Comparison of ENCODE assay signal across 31 cellular contexts in the genomic region with DNA sequence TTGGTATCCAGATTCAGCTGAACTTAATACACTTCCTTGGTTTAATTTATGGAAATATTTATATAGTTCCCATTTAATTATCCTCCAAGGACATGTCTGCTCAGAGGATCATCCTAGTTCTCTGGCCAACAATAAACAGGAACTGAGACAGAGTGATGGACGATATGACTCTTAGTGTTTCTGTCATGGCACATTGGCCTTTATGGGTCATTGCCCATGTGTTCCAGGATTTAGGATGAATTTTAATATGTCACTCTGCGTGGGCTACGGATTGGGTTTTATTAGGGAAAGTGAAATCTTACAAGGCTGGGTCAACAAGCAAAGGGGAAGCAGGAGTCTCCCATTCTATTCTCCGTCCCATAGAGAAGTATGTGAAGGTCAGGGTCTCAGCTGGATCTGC.
"Had no signal": no experiment of that assay in that cellular context is flagged by ENCODE, and none has a peak within 500 bp of the region (broad histone marks: within the 10 kb centered on the region; RNA-seq: fewer than 3 reads in every experiment).

No MANE protein-coding gene starts in this region.

- H3K4me1 Mint-ChIP-seq: activated naive CD4-positive, alpha-beta T cell treated with anti-CD3 and anti-CD28 coated beads, Interleukin-2, amount 50 U/mL, for 24 hours; central memory CD8-positive, alpha-beta T cell had no signal

- FAIRE-seq: bronchial epithelial cell, colon, endometrium, frontal cortex had no signal

- H3K4me3 Mint-ChIP-seq: activated CD8-positive, alpha-beta memory T cell treated with anti-CD3 and anti-CD28 coated beads, Interleukin-2, amount 10 ng/mL, durations not matched to agents 7 days and 5 days; activated CD8-positive, alpha-beta T cell treated with anti-CD3 and anti-CD28 coated beads, Interleukin-2, amount 10 ng/mL, durations not matched to agents 7 days and 5 days; activated naive CD4-positive, alpha-beta T cell treated with anti-CD3 and anti-CD28 coated beads, Interleukin-2, amount 50 U/mL, for 24 hours; activated naive CD8-positive, alpha-beta T cell treated with anti-CD3 and anti-CD28 coated beads, Interleukin-2, amount 50 U/mL, for 24 hours; central memory CD8-positive, alpha-beta T cell; natural killer cell treated with Interleukin-12 subunit alpha and Interleukin-12 subunit beta and Interleukin-15 and Interleukin-18, amount 100 ng/mL, for 72 hours; WTC11 had no signal

- DNase-seq: activated CD4-positive, alpha-beta T cell treated with anti-CD3 and anti-CD28 coated beads for 1 hour; activated CD4-positive, alpha-beta T cell treated with anti-CD3 and anti-CD28 coated beads, Interleukin-2, amount 50 U/mL, for 1 hour; activated CD8-positive, alpha-beta memory T cell treated with anti-CD3 and anti-CD28 coated beads, Interleukin-2, amount 10 ng/mL, durations not matched to agents 7 days and 5 days; activated CD8-positive, alpha-beta T cell treated with anti-CD3 and anti-CD28 coated beads, Interleukin-2, amount 10 ng/mL, durations not matched to agents 7 days and 5 days; activated naive CD8-positive, alpha-beta T cell treated with anti-CD3 and anti-CD28 coated beads, Interleukin-2, amount 50 U/mL, for 24 hours; activated T-cell treated with anti-CD3 and anti-CD28 coated beads, Interleukin-2, amount 50 U/mL, for 48 hours; amygdala; effector CD8-positive, alpha-beta T cell; esophagus squamous epithelium; islet precursor cell; left ventricle myocardium inferior; mucosa of descending colon; posterior cingulate gyrus; right cardiac atrium; stimulated activated naive CD8-positive, alpha-beta T cell treated with anti-CD3 and anti-CD28 coated beads, Interleukin-15, Interleukin-2, amounts not matched to agents 100 U/mL and 50 U/mL, for 24 hours; T1000; trophoblast cell; uterus had no signal

- H3K36me3 Mint-ChIP-seq: activated CD8-positive, alpha-beta memory T cell treated with anti-CD3 and anti-CD28 coated beads, Interleukin-2, amount 10 ng/mL, durations not matched to agents 7 days and 5 days; natural killer cell treated with Interleukin-12 subunit alpha and Interleukin-12 subunit beta and Interleukin-15 and Interleukin-18, amount 100 ng/mL, for 72 hours; WTC11 had no signal

- H3K4me1 ChIP-seq: esophagus squamous epithelium, left ventricle myocardium inferior, uterus had no signal

- H3K9me3 Mint-ChIP-seq: activated naive CD4-positive, alpha-beta T cell treated with anti-CD3 and anti-CD28 coated beads, Interleukin-2, amount 50 U/mL, for 24 hours; activated naive CD8-positive, alpha-beta T cell treated with anti-CD3 and anti-CD28 coated beads, Interleukin-2, amount 50 U/mL, for 24 hours; activated T-helper 2 cell treated with anti-CD3 and anti-CD28 coated beads, Interferon-gamma antibody, Interleukin-2, Interleukin-4, amounts not matched to agents 10 μg/mL and 5 μg/mL and 100 μg/mL, durations not matched to agents 14 hours and 24 hours and 36 hours; central memory CD8-positive, alpha-beta T cell; natural killer cell treated with Interleukin-12 subunit alpha and Interleukin-12 subunit beta and Interleukin-15 and Interleukin-18, amount 100 ng/mL, for 72 hours had no signal

- H3K9me3 ChIP-seq: esophagus squamous epithelium, left ventricle myocardium inferior, mucosa of descending colon, thoracic aorta, uterus had no signal

- H3K27me3 ChIP-seq: hepatocyte had no signal

- H3K36me3 ChIP-seq: esophagus squamous epithelium, left ventricle myocardium inferior, thoracic aorta, uterus had no signal

- H3K27ac Mint-ChIP-seq: activated CD8-positive, alpha-beta T cell treated with anti-CD3 and anti-CD28 coated beads, Interleukin-2, amount 10 ng/mL, durations not matched to agents 7 days and 5 days; activated naive CD4-positive, alpha-beta T cell treated with anti-CD3 and anti-CD28 coated beads, Interleukin-2, amount 50 U/mL, for 24 hours; activated naive CD8-positive, alpha-beta T cell treated with anti-CD3 and anti-CD28 coated beads, Interleukin-2, amount 50 U/mL, for 24 hours; activated T-helper 2 cell treated with anti-CD3 and anti-CD28 coated beads, Interferon-gamma antibody, Interleukin-2, Interleukin-4, amounts not matched to agents 10 μg/mL and 5 μg/mL and 100 μg/mL, durations not matched to agents 14 hours and 24 hours and 36 hours; WTC11 had no signal

- H2AFZ ChIP-seq: hepatocyte had no signal

- H3K4me2 ChIP-seq: hepatocyte had no signal

- H3K27ac ChIP-seq: epithelial cell of prostate, esophagus squamous epithelium, hepatocyte, left ventricle myocardium inferior, thoracic aorta, uterus had no signal

- H3K4me3 ChIP-seq: esophagus squamous epithelium, hepatocyte, left ventricle myocardium inferior, lung, mucosa of descending colon, thoracic aorta, uterus had no signal

- ATAC-seq: activated CD8-positive, alpha-beta T cell treated with anti-CD3 and anti-CD28 coated beads, Interleukin-2, amount 10 ng/mL, durations not matched to agents 7 days and 5 days; activated naive CD8-positive, alpha-beta T cell treated with anti-CD3 and anti-CD28 coated beads, Interleukin-2, amount 50 U/mL, for 24 hours; mucosa of descending colon; right cardiac atrium; stimulated activated naive CD8-positive, alpha-beta T cell treated with anti-CD3 and anti-CD28 coated beads, Interleukin-15, Interleukin-2, amounts not matched to agents 100 U/mL and 50 U/mL, for 24 hours; WTC11 had no signal

- H3K79me2 ChIP-seq: hepatocyte had no signal
